ENCODE assay signal across 15 cellular contexts in the genomic region with DNA sequence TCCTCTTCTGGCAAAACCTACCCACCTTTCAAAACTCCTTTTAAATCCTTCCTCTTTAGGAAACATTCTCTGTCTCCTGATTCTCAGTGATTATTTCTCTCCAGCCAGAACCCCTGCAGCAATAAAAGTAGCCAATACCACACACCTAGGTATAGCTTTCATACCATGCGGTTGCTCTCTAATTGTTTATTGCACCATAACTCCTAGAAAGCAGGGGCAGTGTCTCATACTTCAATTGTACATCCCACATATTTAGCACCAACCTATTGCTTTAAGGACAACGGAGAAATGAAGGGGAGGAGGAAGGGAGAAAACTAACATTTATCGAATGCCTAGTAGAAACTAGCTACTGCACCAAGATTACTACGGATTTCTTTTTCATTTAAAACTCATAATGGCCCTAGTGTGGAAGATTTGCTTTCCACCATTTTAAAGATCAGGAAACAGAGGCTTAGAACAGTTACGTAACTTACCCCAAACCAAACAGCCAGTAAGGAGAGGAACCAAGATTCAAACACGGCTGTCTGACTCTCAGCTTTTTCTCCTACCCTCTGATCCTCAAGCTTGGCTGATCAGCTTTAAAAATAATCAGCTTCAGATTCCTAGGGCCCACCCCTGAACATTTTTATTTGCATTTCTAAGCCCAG. TPM values are rescaled to one million over a fixed set of nuclear protein-coding genes. Genes with fewer than 3 reads are reported as not detected.
DNase-seq lines count a peak whose midpoint lies in the region; ATAC-seq and TF ChIP-seq lines count a peak whose summit lies in the region.
"Had no signal": no experiment of that assay in that cellular context is flagged by ENCODE, and none has a peak within 500 bp of the region (broad histone marks: within the 10 kb centered on the region; RNA-seq: fewer than 3 reads in every experiment).

No MANE protein-coding gene starts in this region.

- H3K27ac ChIP-seq in esophagus muscularis mucosa (replicated peaks in 1 of 4) (peak overlapping the region; percentile 8 to 77 (median 74)), sigmoid colon (peak overlapping the region; percentile 6 to 87 (median 74))
- H3K27ac ChIP-seq: psoas muscle, upper lobe of left lung had no signal

- H3K27me3 ChIP-seq in esophagus muscularis mucosa (no peaks in the 10 kb centered on the region), sigmoid colon (no peaks in the 10 kb centered on the region)
- H3K27me3 ChIP-seq: upper lobe of left lung had no signal

- WGBS in esophagus muscularis mucosa = 79% methylated on average over 6 of the region's 6 CpGs
- 81 to 82% methylated on average over 6 of the region's 6 CpGs for WGBS in sigmoid colon, 2 donors

- in situ Hi-C loops in KBM-7 (cut with MboI; ENCODE audit: low pct_unique_long_range_greater_than_20kb, low sequenced_read_pairs) = no loop called here

- ATAC-seq in GM21619 (IDR thresholded peaks at IDR 0.05; ENCODE audit: unreplicated experiment) = no peak
- ATAC-seq: activated naive CD4-positive, alpha-beta T cell treated with anti-CD3 and anti-CD28 coated beads, Interleukin-2, amount 50 U/mL, for 72 hours; psoas muscle had no signal

- H3K9me3 Mint-ChIP-seq in activated T-helper 1 cell treated with anti-CD3 and anti-CD28 coated beads, Interleukin-12 subunit alpha, Interleukin-12 subunit beta, Interleukin-2, Interleukin-4 antibody, amounts not matched to agents 30 ng/mL and 10 ng/mL and 1 ng/mL, durations not matched to agents 14 hours and 24 hours and 36 hours = no peaks in the 10 kb centered on the region

- H3K27me3 Mint-ChIP-seq in activated T-helper 1 cell treated with anti-CD3 and anti-CD28 coated beads, Interleukin-12 subunit alpha, Interleukin-12 subunit beta, Interleukin-2, Interleukin-4 antibody, amounts not matched to agents 30 ng/mL and 10 ng/mL and 1 ng/mL, durations not matched to agents 14 hours and 24 hours and 36 hours (ENCODE audit: insufficient read depth) = peaks cover 6% of the 10 kb centered on the region

- DNase-seq in KBM-7 (peak; percentile 3), NOMO-1 treated with dmso at 0.1 percent for 144 hours (lab: John Stamatoyannopoulos, UW; ENCODE audit: unreplicated experiment) (peak; percentile 47), esophagus muscularis mucosa (ENCODE audit: extremely low spot score) (no peak), sigmoid colon (no peak), NCI-H748 (lab: John Stamatoyannopoulos, UW; ENCODE audit: unreplicated experiment) (no peak)
- no peak for DNase-seq in stimulated activated CD8-positive, alpha-beta memory T cell treated with anti-CD3 and anti-CD28 coated beads, Interleukin-4, amount 100 ng/mL, for 48 hours
- DNase-seq in activated T-helper 1 cell treated with anti-CD3 and anti-CD28 coated beads, Interleukin-12 subunit alpha, Interleukin-12 subunit beta, Interleukin-2, Interleukin-4 antibody, amounts not matched to agents 30 ng/mL and 10 ng/mL and 1 ng/mL, durations not matched to agents 14 hours and 24 hours and 36 hours (ENCODE audit: low spot score) = no peak
- DNase-seq: CD4-positive, CD25-positive, alpha-beta regulatory T cell; cerebellar nuclear complex; NCI-H1092 treated with DMSO at 0.1 percent for 48 hours; psoas muscle; upper lobe of left lung had no signal

- H3K4me1 Mint-ChIP-seq in activated T-helper 1 cell treated with anti-CD3 and anti-CD28 coated beads, Interleukin-12 subunit alpha, Interleukin-12 subunit beta, Interleukin-2, Interleukin-4 antibody, amounts not matched to agents 30 ng/mL and 10 ng/mL and 1 ng/mL, durations not matched to agents 14 hours and 24 hours and 36 hours (ENCODE audit: low read depth) = peaks cover 18% of the 10 kb centered on the region
- H3K4me1 Mint-ChIP-seq: CD4-positive, CD25-positive, alpha-beta regulatory T cell had no signal

- no peak overlapping the region for H3K27ac Mint-ChIP-seq in activated T-helper 1 cell treated with anti-CD3 and anti-CD28 coated beads, Interleukin-12 subunit alpha, Interleukin-12 subunit beta, Interleukin-2, Interleukin-4 antibody, amounts not matched to agents 30 ng/mL and 10 ng/mL and 1 ng/mL, durations not matched to agents 14 hours and 24 hours and 36 hours
- H3K27ac Mint-ChIP-seq: activated naive CD4-positive, alpha-beta T cell treated with anti-CD3 and anti-CD28 coated beads, Interleukin-2, amount 50 U/mL, for 72 hours; T-helper 1 cell treated with Interleukin-12 subunit alpha and Interleukin-12 subunit beta and Interleukin-4 antibody, amounts not matched to agents 30 μg/mL and 1 μg/mL, for 36 hours had no signal

- H3K4me3 Mint-ChIP-seq in activated T-helper 1 cell treated with anti-CD3 and anti-CD28 coated beads, Interleukin-12 subunit alpha, Interleukin-12 subunit beta, Interleukin-2, Interleukin-4 antibody, amounts not matched to agents 30 ng/mL and 10 ng/mL and 1 ng/mL, durations not matched to agents 14 hours and 24 hours and 36 hours = no peak overlapping the region
- H3K4me3 Mint-ChIP-seq: CD4-positive, CD25-positive, alpha-beta regulatory T cell; T-helper 1 cell treated with Interleukin-12 subunit alpha and Interleukin-12 subunit beta and Interleukin-4 antibody, amounts not matched to agents 30 μg/mL and 1 μg/mL, for 36 hours had no signal

- H3K9me3 ChIP-seq in esophagus muscularis mucosa = no peaks in the 10 kb centered on the region
- no peaks in the 10 kb centered on the region for H3K9me3 ChIP-seq in sigmoid colon
- H3K9me3 ChIP-seq: psoas muscle had no signal

- intact Hi-C loops in esophagus muscularis mucosa (cut with DNase I) (loop anchor here (10.0 kb wide), 2 partner anchors 160 to 280 kb away; no protein-coding TSS in a partner anchor), sigmoid colon (cut with DNase I) (loop anchor here (10.0 kb wide), 2 partner anchors 160 to 280 kb away; no protein-coding TSS in a partner anchor)
- intact Hi-C loops in activated T-helper 1 cell treated with anti-CD3 and anti-CD28 coated beads, Interleukin-12 subunit alpha, Interleukin-12 subunit beta, Interleukin-2, Interleukin-4 antibody, amounts not matched to agents 30 ng/mL and 10 ng/mL and 1 ng/mL, durations not matched to agents 14 hours and 24 hours and 36 hours (cut with micrococcal nuclease) = no loop called here

- peaks cover 41 to 52% (median 48%) of the 10 kb centered on the region in 4 donors for H3K4me1 ChIP-seq in esophagus muscularis mucosa
- H3K4me1 ChIP-seq in sigmoid colon = peaks cover 0 to 36% (median 26%) of the 10 kb centered on the region in 4 donors
- H3K4me1 ChIP-seq: upper lobe of left lung had no signal

- TF ChIP-seq EP300 in esophagus muscularis mucosa (IDR thresholded peaks at IDR 0.05) (no peak), sigmoid colon (IDR thresholded peaks at IDR 0.05) (no peak)

- no peak for TF ChIP-seq CTCF in esophagus muscularis mucosa (IDR thresholded peaks at IDR 0.05)
- no peak for TF ChIP-seq CTCF in sigmoid colon (IDR thresholded peaks at IDR 0.05)

- no peaks in the 10 kb centered on the region for H3K36me3 Mint-ChIP-seq in activated T-helper 1 cell treated with anti-CD3 and anti-CD28 coated beads, Interleukin-12 subunit alpha, Interleukin-12 subunit beta, Interleukin-2, Interleukin-4 antibody, amounts not matched to agents 30 ng/mL and 10 ng/mL and 1 ng/mL, durations not matched to agents 14 hours and 24 hours and 36 hours (ENCODE audit: low read depth)
- H3K36me3 Mint-ChIP-seq: CD4-positive, CD25-positive, alpha-beta regulatory T cell had no signal

- H3K36me3 ChIP-seq in esophagus muscularis mucosa = no peaks in the 10 kb centered on the region
- H3K36me3 ChIP-seq in sigmoid colon = no peaks in the 10 kb centered on the region
- H3K36me3 ChIP-seq: upper lobe of left lung had no signal

- H3K4me3 ChIP-seq in esophagus muscularis mucosa (no peak overlapping the region), sigmoid colon (no peak overlapping the region)
- H3K4me3 ChIP-seq: psoas muscle, upper lobe of left lung had no signal

- TF ChIP-seq POLR2A in esophagus muscularis mucosa (IDR thresholded peaks at IDR 0.05; ENCODE audit: low read depth) (no peak), sigmoid colon (IDR thresholded peaks at IDR 0.05) (no peak)

RNA-seq across cellular contexts. Expression of gene ATXN1, which starts 43.4 kb away (rescaled TPM):
- total RNA-seq in esophagus muscularis mucosa = 10 to 100 TPM; 42.4 to 74.9 (median 52.1) TPM
- 10 to 100 TPM; 37.7 to 95.3 (median 59.9) TPM for total RNA-seq in sigmoid colon
- polyA plus RNA-seq in sigmoid colon = 1 to 10 TPM; 4.8 to 8.6 (median 7.2) TPM
- total RNA-seq in activated T-helper 1 cell treated with anti-CD3 and anti-CD28 coated beads, Interleukin-12 subunit alpha, Interleukin-12 subunit beta, Interleukin-2, Interleukin-4 antibody, amounts not matched to agents 30 ng/mL and 10 ng/mL and 1 ng/mL, durations not matched to agents 14 hours and 24 hours and 36 hours = 107 and 109 TPM in 2 replicates

Comparison
In these comparisons a context has a peak if more than half of its experiments do, and no peak if none do; other contexts are left out.
1. DNase-seq: peak in KBM-7 (single experiment) and NOMO-1 treated with dmso at 0.1 percent for 144 hours (single experiment); none in esophagus muscularis mucosa (single experiment), sigmoid colon (single experiment), stimulated activated CD8-positive, alpha-beta memory T cell treated with anti-CD3 and anti-CD28 coated beads, Interleukin-4, amount 100 ng/mL, for 48 hours (single experiment), NCI-H748 (single experiment) and activated T-helper 1 cell treated with anti-CD3 and anti-CD28 coated beads, Interleukin-12 subunit alpha, Interleukin-12 subunit beta, Interleukin-2, Interleukin-4 antibody, amounts not matched to agents 30 ng/mL and 10 ng/mL and 1 ng/mL, durations not matched to agents 14 hours and 24 hours and 36 hours (single experiment).